ENCODE assay signal across 11 cellular contexts in genomic region chr4:168421671-168422070, GRCh38. TPM values are rescaled to one million over a fixed set of nuclear protein-coding genes. Genes with fewer than 3 reads are reported as not detected.
A peak's percentile ranks its signal among the peaks of the same experiment; 100 is the strongest.
DNase-seq lines count a peak whose midpoint lies in the region; ATAC-seq lines count a peak whose summit lies in the region.
"Had no signal": no experiment of that assay in that cellular context is flagged by ENCODE, and none has a peak within 500 bp of the region (broad histone marks: within the 10 kb centered on the region; RNA-seq: fewer than 3 reads in every experiment).

No MANE protein-coding gene starts in this region.

- H3K27ac ChIP-seq in mesodermal cell (ENCODE audit: low read depth, low read length, severe bottlenecking) = peak overlapping the region; percentile 73
- H3K27ac ChIP-seq: pancreas had no signal

- H3K36me3 ChIP-seq in mesodermal cell (ENCODE audit: control insufficient read depth, insufficient read depth, low read length) = no peaks in the 10 kb centered on the region
- H3K36me3 ChIP-seq: gastrocnemius medialis, pancreas had no signal

- intact Hi-C loops in head of caudate nucleus (cut with DNase I) = no loop called here

- H3K4me1 ChIP-seq in mesodermal cell (ENCODE audit: control insufficient read depth, insufficient read depth, low read length, poor library complexity, severe bottlenecking) = peaks cover 8% of the 10 kb centered on the region
- H3K4me1 ChIP-seq: gastrocnemius medialis, pancreas had no signal

- 67 to 100% methylated on average over 1 to 3 of the region's 7 CpGs for WGBS in mesodermal cell (ENCODE audit: insufficient coverage in 2 of 2), 2 experiments

- peak; percentile 2 for DNase-seq in HT-29 (ENCODE audit: low spot score)
- DNase-seq in astrocyte of the hippocampus (ENCODE audit: low read depth, low spot score) = peak; percentile 66
- DNase-seq in GM19238 (ENCODE audit: insufficient read length, low spot score) = no peak
- DNase-seq in DMS114 treated with DMSO at 0.1 percent for 48 hours (lab: John Stamatoyannopoulos, UW; ENCODE audit: unreplicated experiment) = no peak
- no peak for DNase-seq in head of caudate nucleus
- DNase-seq: gastrocnemius medialis, pancreas, SIG-M5 had no signal

- no peaks in the 10 kb centered on the region for H3K9me3 ChIP-seq in mesodermal cell (ENCODE audit: control insufficient read depth, low read length)
- H3K9me3 ChIP-seq: gastrocnemius medialis, pancreas had no signal

- no peak overlapping the region for H3K4me3 ChIP-seq in mesodermal cell (ENCODE audit: extremely low read depth, insufficient read depth, low read length, poor library complexity, severe bottlenecking)
- H3K4me3 ChIP-seq: gastrocnemius medialis, pancreas had no signal

- peak; percentile 62 for ATAC-seq in GM18907 (IDR thresholded peaks at IDR 0.05; ENCODE audit: unreplicated experiment)
- ATAC-seq in GM19324 (IDR thresholded peaks at IDR 0.05; ENCODE audit: low FRiP score, unreplicated experiment) = no peak

RNA-seq across cellular contexts. Expression of gene DDX60L, which starts 58.6 kb away (rescaled TPM):
- total RNA-seq in HT-29 (2014; rRNA removed; shearing (Covaris generic)) = 1.9 and 5.0 TPM in 2 replicates
- polyA plus RNA-seq in mesodermal cell (2013, experiment 1 of 2) = 0.52 TPM
- 1.6 TPM for polyA plus RNA-seq in mesodermal cell (2013, experiment 2 of 2)

Comparison
In these comparisons a context has a peak if more than half of its experiments do, and no peak if none do; other contexts are left out.
1. DNase-seq: peak in HT-29 (single experiment) and astrocyte of the hippocampus (single experiment); none in GM19238 (single experiment), DMS114 treated with DMSO at 0.1 percent for 48 hours (single experiment) and head of caudate nucleus (0 of 42).